In genomic region chr9:93567271-93567959, GRCh38 we compare ENCODE assay signal across 8 cellular contexts. TPM values are rescaled to one million over a fixed set of nuclear protein-coding genes. Genes with fewer than 3 reads are reported as not detected.
DNase-seq lines count a peak whose midpoint lies in the region; ATAC-seq and TF ChIP-seq lines count a peak whose summit lies in the region.

No MANE protein-coding gene starts in this region.

- H3K4me1 ChIP-seq in ascending aorta = peaks cover 6 to 10% of the 10 kb centered on the region in 2 donors

- H3K36me3 ChIP-seq in ascending aorta = peaks cover 18 to 22% of the 10 kb centered on the region in 2 donors

- H3K27me3 Mint-ChIP-seq in Calu3 (ENCODE audit: unreplicated experiment) = no peaks in the 10 kb centered on the region
- no peaks in the 10 kb centered on the region for H3K27me3 Mint-ChIP-seq in stimulated activated naive B cell treated with anti-CD40 and anti-IgM and Interleukin-4, amounts not matched to agents 10 μg/mL and 1 μg/mL and 100 μg/mL, for 72 hours

- H3K4me3 ChIP-seq in HL-60 (replicated peaks; ENCODE audit: insufficient read depth, low read length) (peak overlapping the region; percentile 37), ascending aorta (peak overlapping the region; percentile 69 to 91)

- H3K9me3 ChIP-seq in ascending aorta = no peaks in the 10 kb centered on the region

- no peak for DNase-seq in Calu3
- no peak for DNase-seq in HL-60 (ENCODE audit: low read depth in 1 of 2, low spot score in 1 of 2)
- DNase-seq in ascending aorta (ENCODE audit: low spot score in 2 of 2) = no peak
- peak; percentile 11 for DNase-seq in inferior parietal cortex (ENCODE audit: extremely low spot score)
- no peak for DNase-seq in stimulated activated naive B cell treated with anti-CD40 and anti-IgM and Interleukin-4, amounts not matched to agents 10 μg/mL and 1 μg/mL and 100 μg/mL, for 72 hours
- no peak for DNase-seq in NCI-H2081 treated with DMSO at 0.1 percent for 48 hours (lab: John Stamatoyannopoulos, UW)
- DNase-seq in middle frontal gyrus (ENCODE audit: extremely low spot score, low spot score) = no peak

- BruUV-seq in Calu3 (replicated peaks; lab: Mats Ljungman, UMichigan) = no TSS peak

- peaks cover 8% of the 10 kb centered on the region for H3K4me1 Mint-ChIP-seq in Calu3 (ENCODE audit: low read depth, unreplicated experiment)
- peaks cover 21 to 40% of the 10 kb centered on the region in 2 donors for H3K4me1 Mint-ChIP-seq in stimulated activated naive B cell treated with anti-CD40 and anti-IgM and Interleukin-4, amounts not matched to agents 10 μg/mL and 1 μg/mL and 100 μg/mL, for 72 hours

- no peaks in the 10 kb centered on the region for H3K9me3 Mint-ChIP-seq in Calu3 (ENCODE audit: low read depth, unreplicated experiment)
- H3K9me3 Mint-ChIP-seq in stimulated activated naive B cell treated with anti-CD40 and anti-IgM and Interleukin-4, amounts not matched to agents 10 μg/mL and 1 μg/mL and 100 μg/mL, for 72 hours = peaks cover 4 to 6% of the 10 kb centered on the region in 2 donors

- H3K27ac Mint-ChIP-seq in Calu3 (ENCODE audit: unreplicated experiment) = no peak overlapping the region
- peak overlapping the region; percentile 97 for H3K27ac Mint-ChIP-seq in stimulated activated naive B cell treated with anti-CD40 and anti-IgM and Interleukin-4, amounts not matched to agents 10 μg/mL and 1 μg/mL and 100 μg/mL, for 72 hours

- H3K27me3 ChIP-seq in HL-60 (ENCODE audit: insufficient read depth, poor library complexity, severe bottlenecking) (no peaks in the 10 kb centered on the region), ascending aorta (no peaks in the 10 kb centered on the region)

- intact Hi-C loops in Calu3 (cut with micrococcal nuclease; ENCODE audit: unreplicated experiment) = no loop called here
- intact Hi-C loops in ascending aorta (cut with DNase I) = loop anchor here (1.0 to 10.0 kb wide), 4 partner anchors 9 to 470 kb away; partner anchors contain the start of genes CARD19, FAM120A, NINJ1 and PHF2

- H3K4me3 Mint-ChIP-seq in Calu3 (ENCODE audit: low read depth, unreplicated experiment) = peak overlapping the region; percentile 67
- H3K4me3 Mint-ChIP-seq in stimulated activated naive B cell treated with anti-CD40 and anti-IgM and Interleukin-4, amounts not matched to agents 10 μg/mL and 1 μg/mL and 100 μg/mL, for 72 hours = peak overlapping the region; percentile 94

- H3K36me3 Mint-ChIP-seq in Calu3 (ENCODE audit: insufficient read depth, unreplicated experiment) = peaks cover 25% of the 10 kb centered on the region
- peaks cover 18 to 46% of the 10 kb centered on the region in 2 donors for H3K36me3 Mint-ChIP-seq in stimulated activated naive B cell treated with anti-CD40 and anti-IgM and Interleukin-4, amounts not matched to agents 10 μg/mL and 1 μg/mL and 100 μg/mL, for 72 hours

- CTCF ChIA-PET in Calu3 (lab: Charles Lee) = interaction anchor here (0.6 to 0.9 kb wide), 2 partner anchors 91 to 1698 kb away, joined by 3 read pairs; no protein-coding TSS in a partner anchor

- peak; percentile 3 to 5 for ATAC-seq in stimulated activated naive B cell treated with anti-CD40 and anti-IgM and Interleukin-4, amounts not matched to agents 10 μg/mL and 1 μg/mL and 100 μg/mL, for 72 hours (replicated peaks)
- no peak for ATAC-seq in HG02678 (IDR thresholded peaks at IDR 0.05; ENCODE audit: unreplicated experiment)

- TF ChIP-seq CTCF in Calu3 (IDR thresholded peaks at IDR 0.05; ENCODE audit: unreplicated experiment) = no peak
- no peak for TF ChIP-seq CTCF in HL-60 (IDR thresholded peaks at IDR 0.05; ENCODE audit: insufficient read depth, low read length)
- TF ChIP-seq CTCF in ascending aorta (IDR thresholded peaks at IDR 0.05) = no peak

- peak overlapping the region; percentile 86 for H3K27ac ChIP-seq in HL-60 (replicated peaks)
- peak overlapping the region; percentile 93 to 99 for H3K27ac ChIP-seq in ascending aorta

RNA-seq across cellular contexts. Expression of gene PHF2, which starts 9.0 kb away (rescaled TPM):
- total RNA-seq in Calu3 (2022) (12.5 and 13.9 TPM in 2 replicates), ascending aorta (45.1 TPM)
